ENCODE assay signal across 20 cellular contexts in the genomic region with DNA sequence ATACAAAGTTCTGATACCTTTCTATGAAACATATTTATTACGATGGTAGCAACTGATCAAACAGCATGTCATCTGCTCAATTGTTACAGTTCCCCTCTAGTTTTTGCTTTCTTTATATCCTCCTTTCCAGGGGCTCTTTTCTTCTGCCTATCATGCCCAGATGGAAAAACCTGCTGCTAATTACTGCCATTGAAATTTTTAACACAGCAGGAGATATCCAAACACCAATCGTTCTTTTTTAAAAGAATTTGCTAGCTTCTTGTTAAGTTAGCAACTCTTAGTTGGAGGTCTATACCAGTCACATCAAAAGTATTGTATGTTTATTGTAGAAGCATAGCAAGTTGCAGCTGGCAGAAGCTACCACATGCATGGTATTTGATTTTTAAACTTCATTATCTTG.
"Had no signal": no experiment of that assay in that cellular context is flagged by ENCODE, and none has a peak within 500 bp of the region (broad histone marks: within the 10 kb centered on the region; RNA-seq: fewer than 3 reads in every experiment).

No MANE protein-coding gene starts in this region.

- H3K27ac Mint-ChIP-seq: activated naive CD4-positive, alpha-beta T cell treated with anti-CD3 and anti-CD28 coated beads, Interleukin-2, amount 50 U/mL, for 72 hours; activated T-helper 1 cell treated with anti-CD3 and anti-CD28 coated beads, Interleukin-12 subunit alpha, Interleukin-12 subunit beta, Interleukin-2, Interleukin-4 antibody, amounts not matched to agents 30 ng/mL and 10 ng/mL and 1 ng/mL, durations not matched to agents 14 hours and 24 hours and 36 hours; immature natural killer cell; nephron progenitor cell had no signal

- H3K36me3 ChIP-seq: breast epithelium, left ventricle myocardium inferior, right atrium auricular region, tibial nerve had no signal

- H3K27ac ChIP-seq: adrenal gland, breast epithelium, coronary artery, left ventricle myocardium inferior, right atrium auricular region, tibial nerve had no signal

- H3K4me3 ChIP-seq: adrenal gland, breast epithelium, coronary artery, left ventricle myocardium inferior, right atrium auricular region, tibial nerve had no signal

- H3K9me3 Mint-ChIP-seq: activated T-helper 1 cell treated with anti-CD3 and anti-CD28 coated beads, Interleukin-12 subunit alpha, Interleukin-12 subunit beta, Interleukin-2, Interleukin-4 antibody, amounts not matched to agents 30 ng/mL and 10 ng/mL and 1 ng/mL, durations not matched to agents 14 hours and 24 hours and 36 hours; nephron progenitor cell had no signal

- H3K4me1 ChIP-seq: adrenal gland, breast epithelium, left ventricle myocardium inferior, right atrium auricular region, tibial nerve had no signal

- H3K9me3 ChIP-seq: adrenal gland, breast epithelium, right atrium auricular region, tibial nerve had no signal

- H3K4me1 Mint-ChIP-seq: immature natural killer cell, nephron progenitor cell had no signal

- H3K27me3 ChIP-seq: adrenal gland, breast epithelium, right atrium auricular region, tibial nerve had no signal

- H3K4me3 Mint-ChIP-seq: activated T-helper 1 cell treated with anti-CD3 and anti-CD28 coated beads, Interleukin-12 subunit alpha, Interleukin-12 subunit beta, Interleukin-2, Interleukin-4 antibody, amounts not matched to agents 30 ng/mL and 10 ng/mL and 1 ng/mL, durations not matched to agents 14 hours and 24 hours and 36 hours; immature natural killer cell; nephron progenitor cell had no signal

- H3K36me3 Mint-ChIP-seq: activated naive CD4-positive, alpha-beta T cell treated with anti-CD3 and anti-CD28 coated beads, Interleukin-2, amount 50 U/mL, for 72 hours; immature natural killer cell had no signal

- DNase-seq: activated CD4-positive, alpha-beta T cell treated with anti-CD3 and anti-CD28 coated beads, Interleukin-2, amount 50 U/mL, for 4 hours; activated gamma-delta T cell treated with Interleukin-2 at 50 U/mL for 16 hours; activated T-cell treated with anti-CD3 and anti-CD28 coated beads for 4 hours; adrenal gland; erythroblast; head of caudate nucleus; immature natural killer cell; kidney glomerular epithelial cell; left ventricle myocardium inferior; mammary epithelial cell; nephron progenitor cell; stimulated activated CD4-positive, alpha-beta T cell treated with anti-CD3 and anti-CD28 coated beads, Interleukin-2, amount 100 ng/mL, for 24 hours; stimulated activated naive CD4-positive, alpha-beta T cell treated with Interleukin-2 at 50 U/mL for 16 hours; substantia nigra had no signal
